ENCODE assay signal across 8 cellular contexts in genomic region chr12:25276199-25276937, GRCh38. TPM values are rescaled to one million over a fixed set of nuclear protein-coding genes. Genes with fewer than 3 reads are reported as not detected.
DNase-seq lines count a peak whose midpoint lies in the region; ATAC-seq, FAIRE-seq and TF ChIP-seq lines count a peak whose summit lies in the region.

No MANE protein-coding gene starts in this region.

- WGBS in ovary, 3 donors, result 84 to 87% (median 84%) methylated on average over 4 of the region's 4 CpGs

- peaks cover 2% of the 10 kb centered on the region for H3K4me1 ChIP-seq in ovary (ENCODE audit: insufficient read depth)

- peak; percentile 59 for ATAC-seq in HG02885 (IDR thresholded peaks at IDR 0.05; ENCODE audit: poor library complexity, unreplicated experiment)
- no peak for ATAC-seq in HG03025 (IDR thresholded peaks at IDR 0.05; ENCODE audit: low FRiP score, unreplicated experiment)

- TF ChIP-seq CTCF in AG04450 (IDR thresholded peaks at IDR 0.05; ENCODE audit: low read depth, low read length) (no peak), ovary (IDR thresholded peaks at IDR 0.05) (no peak)

- no peaks in the 10 kb centered on the region for H3K36me3 ChIP-seq in ovary

- no peak for TF ChIP-seq POLR2A in ovary (IDR thresholded peaks at IDR 0.05)

- TF ChIP-seq EP300 in ovary (IDR thresholded peaks at IDR 0.05), result no peak

- H3K9me3 ChIP-seq in AG04450 (ENCODE audit: control insufficient read depth, insufficient read depth, low read length) (no peaks in the 10 kb centered on the region), ovary (no peaks in the 10 kb centered on the region)

- CTCF ChIA-PET in AG04450 (lab: Charles Lee), result interaction anchor here (1.6 kb wide), 1 partner anchor 35 kb away, joined by 4 read pairs; no protein-coding TSS in a partner anchor

- peak overlapping the region; percentile 79 for H3K27ac ChIP-seq in AG04450 (ENCODE audit: low read depth, low read length)
- no peak overlapping the region for H3K27ac ChIP-seq in ovary

- DNase-seq in AG04450 (ENCODE audit: low read depth, low spot score) (peak; percentile 88), RPMI8226 (peak; percentile 92), astrocyte of the hippocampus (ENCODE audit: low read depth, low spot score) (peak; percentile 92), ovary (peak in 3 of 5 donors; percentile 27 to 57 (median 36)), GF-D8 (lab: John Stamatoyannopoulos, UW) (no peak), frontal cortex (ENCODE audit: low spot score in 2 of 2) (no peak)

- POLR2A ChIA-PET in AG04450 (lab: Yijun Ruan, JAX), result interaction anchor here (0.6 kb wide), 1 partner anchor 17 kb away, joined by 4 read pairs; no protein-coding TSS in a partner anchor

- intact Hi-C loops in ovary (cut with DNase I), result no loop called here

- no peaks in the 10 kb centered on the region for H3K27me3 ChIP-seq in AG04450 (ENCODE audit: control insufficient read depth, insufficient read depth, low read length)
- no peaks in the 10 kb centered on the region for H3K27me3 ChIP-seq in ovary

- H3K4me3 ChIP-seq in AG04450 (ENCODE audit: low read depth, low read length) (no peak overlapping the region), ovary (no peak overlapping the region)

- FAIRE-seq in frontal cortex (lab: Jason Lieb, UNC), result no peak

RNA-seq across cellular contexts. Expression of gene KRAS, which starts 25.6 kb away (rescaled TPM):
- polyA plus RNA-seq in AG04450 (2011; rRNA removed) (19.0 and 24.2 TPM in 2 replicates), ovary (10 to 100 TPM in 1 of 2 donors, 1 to 10 TPM in 1; 5.6 to 11.5 TPM)
- 9.7 and 17.0 TPM in 2 replicates for polyA minus RNA-seq in AG04450 (2011; rRNA and poly(A)+ RNA removed)
- total RNA-seq in ovary (10 to 100 TPM in 5 of 7 donors, 1 to 10 TPM in 2; 8.7 to 28.2 (median 16.4) TPM), frontal cortex (53.4 TPM)

Comparison
In these comparisons a context has a peak if more than half of its experiments do, and no peak if none do; other contexts are left out.
1. DNase-seq: peak in AG04450 (single experiment), RPMI8226 (single experiment), astrocyte of the hippocampus (single experiment) and ovary (3 of 5); none in GF-D8 (single experiment) and frontal cortex (0 of 2).